In genomic region chr5:98474802-98475201, GRCh38 we compare ENCODE assay signal across 33 cellular contexts.
DNase-seq lines count a peak whose midpoint lies in the region; ATAC-seq, FAIRE-seq and TF ChIP-seq lines count a peak whose summit lies in the region.
"Had no signal": no experiment of that assay in that cellular context is flagged by ENCODE, and none has a peak within 500 bp of the region (broad histone marks: within the 10 kb centered on the region; RNA-seq: fewer than 3 reads in every experiment).

No MANE protein-coding gene starts in this region.

- no peaks in the 10 kb centered on the region for H3K36me3 Mint-ChIP-seq in HFFc6 (ENCODE audit: low read depth)
- no peaks in the 10 kb centered on the region for H3K36me3 Mint-ChIP-seq in activated CD8-positive, alpha-beta T cell treated with anti-CD3 and anti-CD28 coated beads, Interleukin-2, amount 10 ng/mL, durations not matched to agents 7 days and 5 days (ENCODE audit: low read depth)
- H3K36me3 Mint-ChIP-seq: type B pancreatic cell had no signal

- whole genome bisulfite sequencing in A549 (ENCODE audit: missing lambda C conversion rate) = 32% methylated on average over 3 of the region's 3 CpGs

- no peaks in the 10 kb centered on the region for H3K9me3 Mint-ChIP-seq in HFFc6
- no peaks in the 10 kb centered on the region for H3K9me3 Mint-ChIP-seq in activated CD8-positive, alpha-beta T cell treated with anti-CD3 and anti-CD28 coated beads, Interleukin-2, amount 10 ng/mL, durations not matched to agents 7 days and 5 days (ENCODE audit: insufficient read depth)
- H3K9me3 Mint-ChIP-seq: activated naive CD8-positive, alpha-beta T cell treated with anti-CD3 and anti-CD28 coated beads, Interleukin-2, amount 50 U/mL, for 24 hours; dendritic cell treated with granulocyte-macrophage colony-stimulating factor and Interleukin-4, amounts not matched to agents 40 ng/mL and 50 ng/mL, for 4 days; endodermal cell; type B pancreatic cell had no signal

- peak overlapping the region; percentile 50 for H3K27ac Mint-ChIP-seq in HFFc6
- H3K27ac Mint-ChIP-seq in activated CD8-positive, alpha-beta T cell treated with anti-CD3 and anti-CD28 coated beads, Interleukin-2, amount 10 ng/mL, durations not matched to agents 7 days and 5 days = no peak overlapping the region
- H3K27ac Mint-ChIP-seq: activated naive CD8-positive, alpha-beta T cell treated with anti-CD3 and anti-CD28 coated beads, Interleukin-2, amount 50 U/mL, for 24 hours; activated T-cell treated with anti-CD3 and anti-CD28 coated beads, Interleukin-2, amount 50 U/mL, for 72 hours; dendritic cell treated with granulocyte-macrophage colony-stimulating factor and Interleukin-4, amounts not matched to agents 40 ng/mL and 50 ng/mL, for 4 days; endodermal cell; type B pancreatic cell had no signal

- ATAC-seq in A549 = no peak
- peak; percentile 51 for ATAC-seq in left colon
- ATAC-seq in stimulated activated naive CD8-positive, alpha-beta T cell treated with anti-CD3 and anti-CD28 coated beads, Interleukin-15, Interleukin-2, amounts not matched to agents 100 U/mL and 50 U/mL, for 24 hours = no peak
- no peak for ATAC-seq in activated CD8-positive, alpha-beta T cell treated with anti-CD3 and anti-CD28 coated beads, Interleukin-2, amount 10 ng/mL, durations not matched to agents 7 days and 5 days
- ATAC-seq: activated CD4-positive, CD25-positive, alpha-beta regulatory T cell treated with anti-CD3 and anti-CD28 coated beads, Interleukin-2, amount 50 U/mL, for 24 hours; activated naive CD8-positive, alpha-beta T cell treated with anti-CD3 and anti-CD28 coated beads, Interleukin-2, amount 50 U/mL, for 24 hours; activated T-cell treated with anti-CD3 and anti-CD28 coated beads, Interleukin-2, amount 50 U/mL, for 72 hours; esophagus mucosa; left lung had no signal

- no peak for DNase-seq in A549 (ENCODE audit: low read depth in 1 of 2, low spot score in 1 of 2)
- DNase-seq in HFFc6 = no peak
- DNase-seq in colonic mucosa = peak; percentile 29
- DNase-seq in left colon = no peak
- DNase-seq in stimulated activated naive CD8-positive, alpha-beta T cell treated with anti-CD3 and anti-CD28 coated beads, Interleukin-15, Interleukin-2, amounts not matched to agents 100 U/mL and 50 U/mL, for 24 hours = no peak
- no peak for DNase-seq in activated CD8-positive, alpha-beta T cell treated with anti-CD3 and anti-CD28 coated beads, Interleukin-2, amount 10 ng/mL, durations not matched to agents 7 days and 5 days
- no peak for DNase-seq in stimulated activated naive CD4-positive, alpha-beta T cell treated with Interleukin-2 at 50 U/mL for 16 hours (lab: John Stamatoyannopoulos, UW)
- DNase-seq in NCI-H2081 treated with DMSO at 0.1 percent for 48 hours (lab: John Stamatoyannopoulos, UW) = no peak
- DNase-seq: ACHN; activated CD4-positive, alpha-beta T cell treated with anti-CD3 and anti-CD28 coated beads, Interleukin-2, amount 50 U/mL, for 48 hours; activated naive CD4-positive, alpha-beta T cell; activated naive CD8-positive, alpha-beta T cell treated with anti-CD3 and anti-CD28 coated beads, Interleukin-2, amount 50 U/mL, for 24 hours; activated T-cell treated with anti-CD3 and anti-CD28 coated beads, Interleukin-2, amount 50 U/mL, for 72 hours; caudate nucleus; DMS153; endodermal cell; hypothalamus; left lung; mesendoderm; NCI-H1092; NCI-H1694; NCI-H510A; retina; stimulated activated CD4-positive, alpha-beta T cell treated with anti-CD3 and anti-CD28 coated beads, Interleukin-4, amount 100 ng/mL, for 24 hours; T-helper 2 cell had no signal

- H3K4me1 Mint-ChIP-seq in HFFc6 (ENCODE audit: low read depth) = peaks cover 63% of the 10 kb centered on the region
- H3K4me1 Mint-ChIP-seq in activated CD8-positive, alpha-beta T cell treated with anti-CD3 and anti-CD28 coated beads, Interleukin-2, amount 10 ng/mL, durations not matched to agents 7 days and 5 days (ENCODE audit: low read depth) = no peaks in the 10 kb centered on the region
- H3K4me1 Mint-ChIP-seq: activated naive CD8-positive, alpha-beta T cell treated with anti-CD3 and anti-CD28 coated beads, Interleukin-2, amount 50 U/mL, for 24 hours had no signal

- TF ChIP-seq CTCF in A549 (IDR thresholded peaks at IDR 0.05) (no peak), HFFc6 (IDR thresholded peaks at IDR 0.05) (no peak), colonic mucosa (IDR thresholded peaks at IDR 0.05) (no peak)

- intact Hi-C loops in colonic mucosa (cut with DNase I) (no loop called here), left colon (cut with DNase I, micrococcal nuclease) (loop anchor here in 1 of 2 donors (10.0 kb wide), 1 partner anchor 290 kb away; no protein-coding TSS in a partner anchor)

- H3K27me3 Mint-ChIP-seq in HFFc6 (ENCODE audit: insufficient read depth) = no peaks in the 10 kb centered on the region
- no peaks in the 10 kb centered on the region for H3K27me3 Mint-ChIP-seq in activated CD8-positive, alpha-beta T cell treated with anti-CD3 and anti-CD28 coated beads, Interleukin-2, amount 10 ng/mL, durations not matched to agents 7 days and 5 days (ENCODE audit: low read depth)
- H3K27me3 Mint-ChIP-seq: dendritic cell treated with granulocyte-macrophage colony-stimulating factor and Interleukin-4, amounts not matched to agents 40 ng/mL and 50 ng/mL, for 4 days; type B pancreatic cell had no signal

- H3K9ac ChIP-seq in colonic mucosa (ENCODE audit: low read depth in 2 of 2, low read length in 2 of 2) = no peak overlapping the region
- H3K9ac ChIP-seq: parathyroid adenoma had no signal

- H3K27me3 ChIP-seq in colonic mucosa = no peaks in the 10 kb centered on the region
- H3K27me3 ChIP-seq: left lung had no signal

- H3K4me1 ChIP-seq in A549 (no peaks in the 10 kb centered on the region), colonic mucosa (no peaks in the 10 kb centered on the region)
- H3K4me1 ChIP-seq: HAP-1, left lung, parathyroid adenoma had no signal

- H3K9me3 ChIP-seq in A549 = no peaks in the 10 kb centered on the region
- no peaks in the 10 kb centered on the region for H3K9me3 ChIP-seq in colonic mucosa
- H3K9me3 ChIP-seq: HAP-1, left lung had no signal

- CTCF ChIA-PET in A549 (lab: Yijun Ruan, JAX) = interaction anchor here (0.7 kb wide), 1 partner anchor 321 kb away, joined by 3 read pairs; no protein-coding TSS in a partner anchor
- CTCF ChIA-PET in activated CD8-positive, alpha-beta T cell treated with anti-CD3 and anti-CD28 coated beads, Interleukin-2, amount 10 ng/mL, durations not matched to agents 7 days and 5 days (lab: Charles Lee) = no interaction called here

- no peak overlapping the region for H3K4me3 Mint-ChIP-seq in HFFc6
- H3K4me3 Mint-ChIP-seq in activated CD8-positive, alpha-beta T cell treated with anti-CD3 and anti-CD28 coated beads, Interleukin-2, amount 10 ng/mL, durations not matched to agents 7 days and 5 days = no peak overlapping the region
- H3K4me3 Mint-ChIP-seq: activated naive CD8-positive, alpha-beta T cell treated with anti-CD3 and anti-CD28 coated beads, Interleukin-2, amount 50 U/mL, for 24 hours; activated T-cell treated with anti-CD3 and anti-CD28 coated beads, Interleukin-2, amount 50 U/mL, for 72 hours; dendritic cell treated with granulocyte-macrophage colony-stimulating factor and Interleukin-4, amounts not matched to agents 40 ng/mL and 50 ng/mL, for 4 days; endodermal cell; neural crest cell; type B pancreatic cell had no signal

- H3K27ac ChIP-seq in A549 = no peak overlapping the region
- peak overlapping the region; percentile 27 for H3K27ac ChIP-seq in colonic mucosa
- H3K27ac ChIP-seq: left lung, parathyroid adenoma had no signal

- H3K4me3 ChIP-seq in A549 (no peak overlapping the region), colonic mucosa (no peak overlapping the region)
- H3K4me3 ChIP-seq: HAP-1, left lung had no signal

- TF ChIP-seq RAD21 in A549 (conservative IDR thresholded peaks at IDR 0.05 in 1 of 2, IDR thresholded peaks at IDR 0.05 in 1 of 2) = no peak

- FAIRE-seq in A549 (lab: Jason Lieb, UNC) = no peak
- FAIRE-seq: GM12892 had no signal

- H3K36me3 ChIP-seq in colonic mucosa = no peaks in the 10 kb centered on the region
- H3K36me3 ChIP-seq: HAP-1, left lung had no signal

- no peak for TF ChIP-seq EP300 in A549 (IDR thresholded peaks at IDR 0.05)

- H3K4me2 ChIP-seq in A549 = no peak overlapping the region

- POLR2A ChIA-PET in A549 (lab: Yijun Ruan, JAX) = no interaction called here
- POLR2A ChIA-PET in activated CD8-positive, alpha-beta T cell treated with anti-CD3 and anti-CD28 coated beads, Interleukin-2, amount 10 ng/mL, durations not matched to agents 7 days and 5 days (lab: Charles Lee) = no interaction called here

- TF ChIP-seq POLR2A in A549 (IDR thresholded peaks at IDR 0.05; ENCODE audit: low read length) = no peak

TF ChIP-seq in A549, 52 proteins besides CTCF, POLR2A, EP300 and RAD21:
- TF ChIP-seq CEBPB (IDR thresholded peaks at IDR 0.05) (peak; percentile 38 to 41; a peak in 1 of 4 replicates), MAFK (IDR thresholded peaks at IDR 0.05; ENCODE audit: partially characterized antibody) (no peak)
